11 cellular contexts compared by ENCODE assay signal in genomic region chr16:85936761-85937343, GRCh38. TPM values are rescaled to one million over a fixed set of nuclear protein-coding genes. Genes with fewer than 3 reads are reported as not detected.
A peak's percentile ranks its signal among the peaks of the same experiment; 100 is the strongest.
DNase-seq lines count a peak whose midpoint lies in the region; ATAC-seq, FAIRE-seq and TF ChIP-seq lines count a peak whose summit lies in the region.
"Had no signal": no experiment of that assay in that cellular context is flagged by ENCODE, and none has a peak within 500 bp of the region (broad histone marks: within the 10 kb centered on the region; RNA-seq: fewer than 3 reads in every experiment).

No MANE protein-coding gene starts in this region.

- peak overlapping the region; percentile 43 for H3K4me3 ChIP-seq in CD8-positive, alpha-beta T cell (ENCODE audit: low read depth, low read length)
- H3K4me3 ChIP-seq in epithelial cell of proximal tubule (ENCODE audit: low read depth, low read length): no peak overlapping the region
- H3K4me3 ChIP-seq in kidney (ENCODE audit: low read length in 2 of 2): no peak overlapping the region
- no peak overlapping the region for H3K4me3 ChIP-seq in uterus
- H3K4me3 ChIP-seq: hepatocyte had no signal

- peak overlapping the region; percentile 64 for H3K27ac ChIP-seq in CD8-positive, alpha-beta T cell (ENCODE audit: low read depth, low read length)
- H3K27ac ChIP-seq in kidney (ENCODE audit: low read depth in 2 of 2, low read length in 2 of 2): no peak overlapping the region
- H3K27ac ChIP-seq in uterus: no peak overlapping the region
- H3K27ac ChIP-seq: hepatocyte had no signal

- no peaks in the 10 kb centered on the region for H3K9me3 Mint-ChIP-seq in CD8-positive, alpha-beta T cell
- H3K9me3 Mint-ChIP-seq in T-cell: no peaks in the 10 kb centered on the region

- no peaks in the 10 kb centered on the region for H3K9me3 ChIP-seq in CD8-positive, alpha-beta T cell (ENCODE audit: low read length)
- no peaks in the 10 kb centered on the region for H3K9me3 ChIP-seq in kidney (ENCODE audit: control insufficient read depth in 1 of 2, low read length in 2 of 2)
- no peaks in the 10 kb centered on the region for H3K9me3 ChIP-seq in uterus

- TF ChIP-seq POLR2A in uterus (IDR thresholded peaks at IDR 0.05): no peak

- POLR2A ChIA-PET in CD8-positive, alpha-beta T cell (lab: Charles Lee): no interaction called here
- POLR2A ChIA-PET in T-cell (lab: Charles Lee): no interaction called here

- peak overlapping the region; percentile 70 for H3K4me3 Mint-ChIP-seq in CD8-positive, alpha-beta T cell
- H3K4me3 Mint-ChIP-seq in T-cell: peak overlapping the region; percentile 67 to 78 (median 69)
- H3K4me3 Mint-ChIP-seq: nephron had no signal

- no peaks in the 10 kb centered on the region for H3K36me3 Mint-ChIP-seq in CD8-positive, alpha-beta T cell
- H3K36me3 Mint-ChIP-seq in T-cell: no peaks in the 10 kb centered on the region

- no peaks in the 10 kb centered on the region for H3K27me3 Mint-ChIP-seq in CD8-positive, alpha-beta T cell (ENCODE audit: low read depth)
- no peaks in the 10 kb centered on the region for H3K27me3 Mint-ChIP-seq in T-cell

- no peak for FAIRE-seq in kidney (lab: Jason Lieb, UNC)

- CTCF ChIA-PET in CD8-positive, alpha-beta T cell (lab: Charles Lee): interaction anchor here (0.7 to 1.2 kb wide), 3 partner anchors 22 to 118 kb away, joined by 3 to 6 read pairs (median 3); no protein-coding TSS in a partner anchor
- CTCF ChIA-PET in T-cell (lab: Charles Lee): no interaction called here

- no peak for ATAC-seq in CD8-positive, alpha-beta T cell
- ATAC-seq in GM21367 (IDR thresholded peaks at IDR 0.05; ENCODE audit: unreplicated experiment) (peak; percentile 6), T-cell (replicated peaks in 1 of 4) (no peak)

- no peak overlapping the region for H3K9ac ChIP-seq in kidney (ENCODE audit: low read length in 2 of 2)

- H3K27ac Mint-ChIP-seq in CD8-positive, alpha-beta T cell: peak overlapping the region; percentile 92
- peak overlapping the region; percentile 90 to 96 for H3K27ac Mint-ChIP-seq in T-cell
- H3K27ac Mint-ChIP-seq: nephron had no signal

- peak in 2 of 7 experiments; percentile 16 to 54 for DNase-seq in CD8-positive, alpha-beta T cell
- DNase-seq in T-cell: peak in 2 of 34 experiments; percentile 2 to 15
- DNase-seq in epithelial cell of proximal tubule (ENCODE audit: low read depth): peak; percentile 78
- no peak for DNase-seq in GOT3 (lab: John Stamatoyannopoulos, UW)
- DNase-seq in kidney: no peak
- DNase-seq in hypothalamus (lab: John Stamatoyannopoulos, UW): no peak
- DNase-seq in uterus: no peak
- DNase-seq: NCI-H524 treated with DMSO at 0.1 percent for 48 hours had no signal

- H3K36me3 ChIP-seq in CD8-positive, alpha-beta T cell (ENCODE audit: insufficient read depth, low read length): no peaks in the 10 kb centered on the region
- no peaks in the 10 kb centered on the region for H3K36me3 ChIP-seq in kidney (ENCODE audit: control insufficient read depth in 1 of 2, insufficient read depth in 2 of 2, low read length in 2 of 2)
- no peaks in the 10 kb centered on the region for H3K36me3 ChIP-seq in uterus

- peaks cover 34% of the 10 kb centered on the region for H3K4me1 ChIP-seq in CD8-positive, alpha-beta T cell (ENCODE audit: insufficient read depth, low read length)
- H3K4me1 ChIP-seq in kidney (ENCODE audit: control insufficient read depth in 1 of 2, insufficient read depth in 1 of 2, low read depth in 1 of 2, low read length in 2 of 2) (peaks cover 2 to 8% of the 10 kb centered on the region in 2 donors), uterus (no peaks in the 10 kb centered on the region)

- H3K4me1 Mint-ChIP-seq in CD8-positive, alpha-beta T cell (ENCODE audit: low read depth): peaks cover 39% of the 10 kb centered on the region
- peaks cover 34 to 52% (median 44%) of the 10 kb centered on the region in 3 donors for H3K4me1 Mint-ChIP-seq in T-cell
- H3K4me1 Mint-ChIP-seq: nephron had no signal

- intact Hi-C loops in CD8-positive, alpha-beta T cell (cut with DNase I, micrococcal nuclease): loop anchor here (1.0 to 5.0 kb wide), 4 partner anchors 12 to 115 kb away; no protein-coding TSS in a partner anchor
- intact Hi-C loops in kidney (cut with DNase I): no loop called here
- intact Hi-C loops in uterus (cut with DNase I; ENCODE audit: low total_unique reads): no loop called here

- no peak for TF ChIP-seq CTCF in CD8-positive, alpha-beta T cell (IDR thresholded peaks at IDR 0.05)
- TF ChIP-seq CTCF in epithelial cell of proximal tubule (conservative IDR thresholded peaks at IDR 0.05; ENCODE audit: low read depth, low read length) (no peak), kidney (IDR thresholded peaks at IDR 0.05; ENCODE audit: borderline replicate concordance, extremely low read depth, insufficient read depth) (no peak), uterus (IDR thresholded peaks at IDR 0.05) (no peak)

- no peaks in the 10 kb centered on the region for H3K27me3 ChIP-seq in CD8-positive, alpha-beta T cell (ENCODE audit: insufficient read depth, low read length)
- H3K27me3 ChIP-seq in uterus: no peaks in the 10 kb centered on the region
- H3K27me3 ChIP-seq: hepatocyte had no signal

RNA-seq across cellular contexts. Expression of gene IRF8, which starts 37.9 kb away (rescaled TPM):
- total RNA-seq in CD8-positive, alpha-beta T cell: 10 to 100 TPM; 23.0 to 25.5 TPM
- total RNA-seq in T-cell: 10 to 100 TPM in 3 of 5 donors, 1 to 10 TPM in 2; 7.7 to 17.0 (median 10.3) TPM
- total RNA-seq in epithelial cell of proximal tubule: 0.17 and 2.2 TPM in 2 replicates
- total RNA-seq in kidney: 33.3 TPM
- 2.9 TPM for polyA plus RNA-seq in kidney (ENCODE audit: insufficient read depth, low read depth, low replicate concordance)
- 10 to 100 TPM in 1 of 4 donors, 1 to 10 TPM in 2, not detected in 1; 3.7 to 17.3 (median 3.8) TPM for total RNA-seq in uterus

Comparison
In these comparisons a context has a peak if more than half of its experiments do, and no peak if none do; other contexts are left out.
1. intact Hi-C loops: an anchor here in CD8-positive, alpha-beta T cell (1.0 to 5.0 kb wide); none called in kidney and uterus.